ENCODE assay signal across 8 cellular contexts in genomic region chr7:130893441-130893894, GRCh38.
DNase-seq lines count a peak whose midpoint lies in the region; ATAC-seq, FAIRE-seq and TF ChIP-seq lines count a peak whose summit lies in the region.

No MANE protein-coding gene starts in this region.

- peaks cover 0 to 31% of the 10 kb centered on the region in 2 donors for H3K36me3 ChIP-seq in gastrocnemius medialis

- TF ChIP-seq CTCF in gastrocnemius medialis (IDR thresholded peaks at IDR 0.05 in 4 of 5, conservative IDR thresholded peaks at IDR 0.05 in 1 of 5), result no peak

- in situ Hi-C loops in gastrocnemius medialis (cut with MboI; ENCODE audit: low sequenced_read_pairs in 4 of 4), result loop anchor here in 1 of 4 donors (10.0 to 25.0 kb wide), 2 partner anchors 144 to 531 kb away; no protein-coding TSS in a partner anchor

- H3K27me3 Mint-ChIP-seq in activated CD8-positive, alpha-beta T cell treated with anti-CD3 and anti-CD28 coated beads, Interleukin-2, amount 10 ng/mL, durations not matched to agents 7 days and 5 days (ENCODE audit: low read depth), result no peaks in the 10 kb centered on the region

- peak overlapping the region; percentile 91 to 97 (median 94) for H3K27ac ChIP-seq in gastrocnemius medialis

- H3K27ac Mint-ChIP-seq in activated CD8-positive, alpha-beta T cell treated with anti-CD3 and anti-CD28 coated beads, Interleukin-2, amount 10 ng/mL, durations not matched to agents 7 days and 5 days, result peak overlapping the region; percentile 74

- CTCF ChIA-PET in activated CD8-positive, alpha-beta T cell treated with anti-CD3 and anti-CD28 coated beads, Interleukin-2, amount 10 ng/mL, durations not matched to agents 7 days and 5 days (lab: Charles Lee), result interaction anchor here (0.9 to 7.7 kb wide), 8 partner anchors 8 to 212 kb away, joined by 3 to 127 read pairs (median 4); no protein-coding TSS in a partner anchor

- H3K4me1 Mint-ChIP-seq in activated CD8-positive, alpha-beta T cell treated with anti-CD3 and anti-CD28 coated beads, Interleukin-2, amount 10 ng/mL, durations not matched to agents 7 days and 5 days (ENCODE audit: low read depth), result peaks cover 62% of the 10 kb centered on the region

- peak overlapping the region in 3 of 4 donors; percentile 3 to 20 (median 8) for H3K4me3 ChIP-seq in gastrocnemius medialis

- TF ChIP-seq POLR2A in gastrocnemius medialis (IDR thresholded peaks at IDR 0.05) (no peak), H54 (IDR thresholded peaks at IDR 0.05; ENCODE audit: low read depth, low read length) (no peak)

- no peaks in the 10 kb centered on the region for H3K27me3 ChIP-seq in gastrocnemius medialis

- POLR2A ChIA-PET in activated CD8-positive, alpha-beta T cell treated with anti-CD3 and anti-CD28 coated beads, Interleukin-2, amount 10 ng/mL, durations not matched to agents 7 days and 5 days (lab: Charles Lee), result interaction anchor here (0.5 to 1.1 kb wide), 2 partner anchors 11 to 346 kb away, joined by 3 read pairs; no protein-coding TSS in a partner anchor

- no peak overlapping the region for H3K4me3 Mint-ChIP-seq in activated CD8-positive, alpha-beta T cell treated with anti-CD3 and anti-CD28 coated beads, Interleukin-2, amount 10 ng/mL, durations not matched to agents 7 days and 5 days

- intact Hi-C loops in gastrocnemius medialis (cut with DNase I; ENCODE audit: low total_unique reads), result loop anchor here (2.0 to 5.0 kb wide), 2 partner anchors 119 to 214 kb away; no protein-coding TSS in a partner anchor

- FAIRE-seq in H54 (lab: Jason Lieb, UNC), result no peak

- H3K9me3 ChIP-seq in gastrocnemius medialis, result no peaks in the 10 kb centered on the region

- no peaks in the 10 kb centered on the region for H3K9me3 Mint-ChIP-seq in activated CD8-positive, alpha-beta T cell treated with anti-CD3 and anti-CD28 coated beads, Interleukin-2, amount 10 ng/mL, durations not matched to agents 7 days and 5 days (ENCODE audit: insufficient read depth)

- H3K4me1 ChIP-seq in gastrocnemius medialis, result peaks cover 91 to 93% of the 10 kb centered on the region in 2 donors

- peak; percentile 75 for DNase-seq in EH (ENCODE audit: low read depth)
- DNase-seq in activated CD8-positive, alpha-beta T cell treated with anti-CD3 and anti-CD28 coated beads, Interleukin-2, amount 10 ng/mL, durations not matched to agents 7 days and 5 days, result no peak
- DNase-seq in foreskin melanocyte, result peak; percentile 97
- peak; percentile 67 to 77 for DNase-seq in gastrocnemius medialis
- DNase-seq in OCI-M1 (lab: John Stamatoyannopoulos, UW), result no peak
- no peak for DNase-seq in H54 (ENCODE audit: insufficient read length, low spot score)
- DNase-seq in NCI-H2227 (lab: John Stamatoyannopoulos, UW; ENCODE audit: unreplicated experiment), result no peak
- no peak for DNase-seq in iPS-NIHi11 (ENCODE audit: low spot score)

- peaks cover 64% of the 10 kb centered on the region for H3K36me3 Mint-ChIP-seq in activated CD8-positive, alpha-beta T cell treated with anti-CD3 and anti-CD28 coated beads, Interleukin-2, amount 10 ng/mL, durations not matched to agents 7 days and 5 days (ENCODE audit: low read depth)

- ATAC-seq in activated CD8-positive, alpha-beta T cell treated with anti-CD3 and anti-CD28 coated beads, Interleukin-2, amount 10 ng/mL, durations not matched to agents 7 days and 5 days, result no peak
- peak; percentile 43 to 46 for ATAC-seq in gastrocnemius medialis

Comparison
In these comparisons a context has a peak if more than half of its experiments do, and no peak if none do; other contexts are left out.
1. DNase-seq: peak in EH (single experiment), foreskin melanocyte (single experiment) and gastrocnemius medialis (2 of 2); none in activated CD8-positive, alpha-beta T cell treated with anti-CD3 and anti-CD28 coated beads, Interleukin-2, amount 10 ng/mL, durations not matched to agents 7 days and 5 days (single experiment), OCI-M1 (single experiment), H54 (single experiment), NCI-H2227 (single experiment) and iPS-NIHi11 (single experiment).